Comparison of ENCODE assay signal across 8 cellular contexts in the genomic region with DNA sequence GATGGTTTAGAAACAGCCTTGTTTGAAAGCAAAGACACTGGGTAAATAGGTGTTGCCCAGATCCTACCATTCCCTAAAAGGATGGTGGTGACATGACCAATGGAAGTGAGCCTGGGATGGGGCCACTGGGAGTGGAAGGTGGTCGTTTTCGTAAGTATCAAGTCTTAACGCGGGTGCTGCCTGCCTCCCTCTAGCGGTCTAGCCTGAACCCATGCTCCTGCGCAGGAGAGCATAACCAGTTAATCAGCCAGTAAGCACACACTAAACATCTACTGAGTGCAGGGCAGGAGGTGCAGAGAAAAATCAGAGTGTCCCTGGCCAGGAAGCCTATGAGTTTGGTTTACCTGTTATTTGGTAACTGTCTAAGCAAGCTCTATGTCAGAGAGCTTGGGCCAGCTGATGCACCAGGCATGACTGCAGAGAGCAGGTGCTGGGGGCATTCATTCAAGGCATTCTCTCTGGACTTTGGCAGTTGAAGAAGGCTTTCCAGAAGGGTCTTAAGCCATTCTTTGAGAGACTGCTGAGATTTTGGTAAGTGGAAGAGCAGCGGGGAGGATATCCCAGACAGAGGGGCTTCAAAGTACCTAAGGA. TPM values are rescaled to one million over a fixed set of nuclear protein-coding genes. Genes with fewer than 3 reads are reported as not detected.
DNase-seq lines count a peak whose midpoint lies in the region; ATAC-seq and TF ChIP-seq lines count a peak whose summit lies in the region.

No MANE protein-coding gene starts in this region.

- H3K9me3 ChIP-seq in CD8-positive, alpha-beta T cell (ENCODE audit: low read length): no peaks in the 10 kb centered on the region

- H3K36me3 Mint-ChIP-seq in CD8-positive, alpha-beta T cell: no peaks in the 10 kb centered on the region
- H3K36me3 Mint-ChIP-seq in Calu3 (ENCODE audit: insufficient read depth, unreplicated experiment): peaks cover 9% of the 10 kb centered on the region

- no peaks in the 10 kb centered on the region for H3K27me3 ChIP-seq in CD8-positive, alpha-beta T cell (ENCODE audit: insufficient read depth, low read length)

- H3K27me3 Mint-ChIP-seq in CD8-positive, alpha-beta T cell (ENCODE audit: low read depth): peaks cover 14% of the 10 kb centered on the region
- H3K27me3 Mint-ChIP-seq in Calu3 (ENCODE audit: unreplicated experiment): no peaks in the 10 kb centered on the region

- no peak overlapping the region for H3K27ac ChIP-seq in CD8-positive, alpha-beta T cell (ENCODE audit: low read depth, low read length)

- CTCF ChIA-PET in CD8-positive, alpha-beta T cell (lab: Charles Lee): no interaction called here
- CTCF ChIA-PET in Calu3 (lab: Charles Lee): no interaction called here

- TF ChIP-seq CTCF in CD8-positive, alpha-beta T cell (IDR thresholded peaks at IDR 0.05): peak; percentile 21
- TF ChIP-seq CTCF in astrocyte of the spinal cord (IDR thresholded peaks at IDR 0.05; ENCODE audit: low read depth, low read length) (peak; percentile 76), Calu3 (IDR thresholded peaks at IDR 0.05; ENCODE audit: unreplicated experiment) (no peak)

- no peak overlapping the region for H3K4me3 Mint-ChIP-seq in CD8-positive, alpha-beta T cell
- no peak overlapping the region for H3K4me3 Mint-ChIP-seq in Calu3 (ENCODE audit: low read depth, unreplicated experiment)

- POLR2A ChIA-PET in CD8-positive, alpha-beta T cell (lab: Charles Lee): no interaction called here

- no TSS peak for BruUV-seq in Calu3 (replicated peaks; lab: Mats Ljungman, UMichigan)

- no peaks in the 10 kb centered on the region for H3K36me3 ChIP-seq in CD8-positive, alpha-beta T cell (ENCODE audit: insufficient read depth, low read length)

- in situ Hi-C loops in astrocyte of the spinal cord (cut with HindIII; ENCODE audit: low sequenced_read_pairs): no loop called here

- ATAC-seq in CD8-positive, alpha-beta T cell: no peak
- ATAC-seq in GM21447 (IDR thresholded peaks at IDR 0.05; ENCODE audit: unreplicated experiment) (no peak), GM18861 (IDR thresholded peaks at IDR 0.05; ENCODE audit: unreplicated experiment) (no peak)

- peaks cover 2% of the 10 kb centered on the region for H3K4me1 Mint-ChIP-seq in CD8-positive, alpha-beta T cell (ENCODE audit: low read depth)
- H3K4me1 Mint-ChIP-seq in Calu3 (ENCODE audit: low read depth, unreplicated experiment): no peaks in the 10 kb centered on the region

- H3K4me1 ChIP-seq in CD8-positive, alpha-beta T cell (ENCODE audit: insufficient read depth, low read length): no peaks in the 10 kb centered on the region

- intact Hi-C loops in CD8-positive, alpha-beta T cell (cut with DNase I, micrococcal nuclease): no loop called here
- intact Hi-C loops in Calu3 (cut with micrococcal nuclease; ENCODE audit: unreplicated experiment): no loop called here

- H3K9me3 Mint-ChIP-seq in CD8-positive, alpha-beta T cell: no peaks in the 10 kb centered on the region
- H3K9me3 Mint-ChIP-seq in Calu3 (ENCODE audit: low read depth, unreplicated experiment): no peaks in the 10 kb centered on the region

- H3K4me3 ChIP-seq in CD8-positive, alpha-beta T cell (ENCODE audit: low read depth, low read length): no peak overlapping the region
- no peak overlapping the region for H3K4me3 ChIP-seq in astrocyte of the spinal cord (ENCODE audit: low read depth, low read length)

- H3K27ac Mint-ChIP-seq in CD8-positive, alpha-beta T cell: no peak overlapping the region
- no peak overlapping the region for H3K27ac Mint-ChIP-seq in Calu3 (ENCODE audit: unreplicated experiment)

- no peak for DNase-seq in CD8-positive, alpha-beta T cell
- DNase-seq in HuH-7 (ENCODE audit: low spot score) (peak; percentile 39), astrocyte of the spinal cord (ENCODE audit: low read depth, low spot score) (peak; percentile 34), kidney tubule cell (ENCODE audit: low spot score) (peak; percentile 22), NCI-H128 (lab: John Stamatoyannopoulos, UW; ENCODE audit: unreplicated experiment) (no peak), Calu3 (no peak)

RNA-seq across cellular contexts. Expression of a gene that starts 0.9 kb away (rescaled TPM):
- under 1 TPM; 0.65 to 0.94 TPM for total RNA-seq in CD8-positive, alpha-beta T cell
- 7.3 and 8.5 TPM in 2 replicates for total RNA-seq in Calu3 (2022)

Comparison
In these comparisons a context has a peak if more than half of its experiments do, and no peak if none do; other contexts are left out.
1. DNase-seq: peak in HuH-7 (single experiment), astrocyte of the spinal cord (single experiment) and kidney tubule cell (single experiment); none in CD8-positive, alpha-beta T cell (0 of 7), NCI-H128 (single experiment) and Calu3 (single experiment).